In the genomic region with DNA sequence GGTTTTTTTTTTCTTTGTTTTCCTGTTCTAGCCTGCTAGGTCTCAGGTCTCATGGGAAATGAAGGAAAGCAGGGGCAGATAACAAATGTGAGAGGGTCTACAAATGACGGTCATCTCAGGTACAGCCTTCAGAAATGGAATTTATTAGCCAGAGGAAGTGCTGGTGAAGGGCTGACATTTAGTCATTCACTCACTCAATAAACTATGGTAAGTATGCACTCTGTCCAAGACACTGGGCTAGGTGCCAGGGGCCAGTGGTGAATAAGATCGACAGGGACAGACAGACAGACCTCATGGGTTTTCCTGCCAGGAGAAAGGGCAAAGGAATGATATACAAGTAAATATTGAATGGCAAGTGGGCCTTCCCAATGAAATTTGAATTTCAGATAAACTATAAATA, we compare ENCODE assay signal across 9 cellular contexts. TPM values are rescaled to one million over a fixed set of nuclear protein-coding genes. Genes with fewer than 3 reads are reported as not detected.
A peak's percentile ranks its signal among the peaks of the same experiment; 100 is the strongest.
DNase-seq lines count a peak whose midpoint lies in the region; ATAC-seq and TF ChIP-seq lines count a peak whose summit lies in the region.
"Had no signal": no experiment of that assay in that cellular context is flagged by ENCODE, and none has a peak within 500 bp of the region (broad histone marks: within the 10 kb centered on the region; RNA-seq: fewer than 3 reads in every experiment).

No MANE protein-coding gene starts in this region.

- H3K27ac ChIP-seq in Peyer's patch (no peak overlapping the region), osteoblast (ENCODE audit: low read depth, low read length) (peak overlapping the region; percentile 79), ovary (no peak overlapping the region)

- H2AFZ ChIP-seq in osteoblast (ENCODE audit: low read length), result no peak overlapping the region

- H3K4me2 ChIP-seq in osteoblast (ENCODE audit: insufficient read depth, low read length), result peak overlapping the region; percentile 30

- H3K4me3 ChIP-seq in Peyer's patch, result no peak overlapping the region
- no peak overlapping the region for H3K4me3 ChIP-seq in osteoblast (ENCODE audit: insufficient read depth, low read length)
- H3K4me3 ChIP-seq in ovary, result no peak overlapping the region

- ATAC-seq in GM21367 (IDR thresholded peaks at IDR 0.05; ENCODE audit: unreplicated experiment), result no peak

- H3K36me3 ChIP-seq in Peyer's patch (no peaks in the 10 kb centered on the region), osteoblast (ENCODE audit: insufficient read depth, low read length) (no peaks in the 10 kb centered on the region), ovary (no peaks in the 10 kb centered on the region)

- no peaks in the 10 kb centered on the region for H4K20me1 ChIP-seq in osteoblast (ENCODE audit: insufficient read depth, low read length)

- H3K27me3 ChIP-seq in Peyer's patch (no peaks in the 10 kb centered on the region), osteoblast (ENCODE audit: insufficient read depth, low read length) (no peaks in the 10 kb centered on the region), ovary (no peaks in the 10 kb centered on the region)

- 38 to 51% (median 46%) methylated on average over 2 of the region's 2 CpGs for WGBS in ovary, 3 donors

- intact Hi-C loops in ovary (cut with DNase I), result no loop called here

- TF ChIP-seq POLR2A in Peyer's patch (IDR thresholded peaks at IDR 0.05), result no peak
- peak; percentile 43 for TF ChIP-seq POLR2A in erythroblast (IDR thresholded peaks at IDR 0.05; ENCODE audit: low read length)
- no peak for TF ChIP-seq POLR2A in ovary (IDR thresholded peaks at IDR 0.05)

- no peaks in the 10 kb centered on the region for H3K9me3 ChIP-seq in Peyer's patch
- no peaks in the 10 kb centered on the region for H3K9me3 ChIP-seq in osteoblast (ENCODE audit: low read depth, low read length)
- H3K9me3 ChIP-seq in ovary, result no peaks in the 10 kb centered on the region

- DNase-seq in ELR (ENCODE audit: low read depth), result peak; percentile 88
- DNase-seq in Peyer's patch, result peak in 2 of 3 donors; percentile 61 to 71
- peak; percentile 65 to 70 for DNase-seq in erythroblast (lab: John Stamatoyannopoulos, UW)
- DNase-seq in osteoblast (ENCODE audit: insufficient read length, low spot score, missing footprints), result no peak
- no peak for DNase-seq in DMS79 treated with DMSO at 0.1 percent for 48 hours (lab: John Stamatoyannopoulos, UW)
- no peak for DNase-seq in GOT3 (lab: John Stamatoyannopoulos, UW)
- no peak for DNase-seq in ovary
- DNase-seq: NCI-H526 had no signal

- peaks cover 0 to 11% (median 2%) of the 10 kb centered on the region in 4 donors for H3K4me1 ChIP-seq in Peyer's patch
- H3K4me1 ChIP-seq in osteoblast (ENCODE audit: insufficient read depth, low read length), result peaks cover 35% of the 10 kb centered on the region
- no peaks in the 10 kb centered on the region for H3K4me1 ChIP-seq in ovary (ENCODE audit: insufficient read depth)

- no peak for TF ChIP-seq CTCF in Peyer's patch (IDR thresholded peaks at IDR 0.05)
- no peak for TF ChIP-seq CTCF in osteoblast (IDR thresholded peaks at IDR 0.05; ENCODE audit: extremely low read depth, low read depth, low read length)
- TF ChIP-seq CTCF in ovary (IDR thresholded peaks at IDR 0.05), result no peak

- TF ChIP-seq EP300 in ovary (IDR thresholded peaks at IDR 0.05), result no peak

- H3K79me2 ChIP-seq in osteoblast (ENCODE audit: insufficient read depth, low read length), result no peaks in the 10 kb centered on the region

RNA-seq across cellular contexts. Expression of a gene that starts 6.3 kb away (rescaled TPM):
- total RNA-seq in Peyer's patch (not detected), osteoblast (under 0.01 TPM in 2 replicates), ovary (under 1 TPM; 0.05 to 0.46 (median 0.13) TPM)
- polyA plus RNA-seq in ovary, result under 1 TPM; 0.25 to 0.68 TPM

RNA-seq across cellular contexts. Expression of a gene that starts 22.3 kb away (rescaled TPM):
- 10 to 100 TPM in 3 of 4 donors, 1 to 10 TPM in 1; 7.4 to 87.4 (median 52.1) TPM for total RNA-seq in Peyer's patch
- 22.1 and 22.7 TPM in 2 replicates for total RNA-seq in osteoblast
- total RNA-seq in ovary, result 10 to 100 TPM; 11.0 to 19.0 (median 16.9) TPM
- polyA plus RNA-seq in ovary, result 10 to 100 TPM in 1 of 2 donors, 1 to 10 TPM in 1; 4.4 to 13.3 TPM

Comparison
In these comparisons a context has a peak if more than half of its experiments do, and no peak if none do; other contexts are left out.
1. DNase-seq: peak in ELR (single experiment), Peyer's patch (2 of 3) and erythroblast (2 of 2); none in osteoblast (single experiment), DMS79 treated with DMSO at 0.1 percent for 48 hours (single experiment), GOT3 (single experiment) and ovary (0 of 5).